Comparison of ENCODE assay signal across 8 cellular contexts in the genomic region with DNA sequence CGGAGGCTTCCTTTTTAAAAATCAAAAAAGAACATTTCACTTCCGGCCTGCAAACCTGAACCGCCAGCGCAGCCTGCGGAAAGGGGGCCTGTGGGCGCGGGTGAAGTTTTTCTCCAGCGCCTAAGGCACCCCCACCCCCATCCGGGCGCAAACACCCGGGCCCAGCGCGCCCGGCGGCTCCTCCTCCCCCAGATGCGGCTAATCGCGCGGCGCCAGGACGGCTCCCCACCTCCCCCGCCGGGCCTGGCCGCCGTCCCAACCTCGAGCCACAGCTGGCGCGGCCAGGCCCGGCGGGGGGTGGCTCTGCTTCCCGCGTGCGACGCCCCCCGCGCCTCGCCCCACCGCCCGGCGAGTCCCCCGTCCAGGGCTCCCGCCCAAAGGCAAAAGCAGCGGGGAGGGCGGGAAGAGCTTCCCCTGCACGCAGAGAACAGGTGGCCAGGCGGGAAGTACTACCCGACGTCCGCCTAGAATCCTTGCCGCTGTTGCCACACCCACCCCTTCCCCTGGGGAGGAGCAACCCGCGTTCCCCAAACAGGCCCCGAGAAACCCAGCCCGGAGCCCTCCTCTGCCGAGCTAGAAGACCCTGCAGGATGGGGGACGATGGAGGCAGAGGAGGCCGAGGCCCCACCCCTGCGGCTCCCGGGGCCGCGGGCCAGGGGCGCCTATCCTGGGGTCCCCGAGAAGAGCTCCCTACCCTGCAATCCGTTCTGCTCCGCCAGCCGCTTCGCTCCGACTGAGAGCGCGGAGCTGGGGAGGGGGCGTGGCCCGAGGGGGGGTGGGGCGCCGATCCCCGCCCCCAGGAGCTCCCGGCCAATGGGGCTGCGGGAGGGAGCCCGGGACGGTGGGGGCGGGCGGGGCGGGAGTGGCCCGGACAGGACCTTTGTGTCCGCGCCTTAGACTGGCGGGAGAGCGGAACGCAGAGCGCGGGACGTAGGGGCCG. TPM values are rescaled to one million over a fixed set of nuclear protein-coding genes. Genes with fewer than 3 reads are reported as not detected.
DNase-seq lines count a peak whose midpoint lies in the region; TF ChIP-seq lines count a peak whose summit lies in the region.

TSS of gene CARHSP1 (minus strand) at position 735 of the 940 bp plus-strand sequence. CDS start 9,678 bp downstream, outside the sequence.

- H3K36me3 Mint-ChIP-seq in nephron progenitor cell (ENCODE audit: low read depth) = no peaks in the 10 kb centered on the region

- peak within 1 kb of the TSS; percentile 93 for H3K4me3 Mint-ChIP-seq in nephron progenitor cell

- TF ChIP-seq CTCF in RWPE1 (conservative IDR thresholded peaks at IDR 0.05; ENCODE audit: low read depth) (no peak), fibroblast of pulmonary artery (IDR thresholded peaks at IDR 0.05; ENCODE audit: low read length, missing control alignments) (no peak), nephron progenitor cell (IDR thresholded peaks at IDR 0.05) (no peak), stomach (IDR thresholded peaks at IDR 0.05) (no peak)

- DNase-seq in EH (ENCODE audit: low read depth) = peak; percentile 91
- peak; percentile 89 for DNase-seq in H4 (ENCODE audit: low spot score)
- DNase-seq in LoVo (ENCODE audit: low spot score) = peak; percentile 88
- DNase-seq in RWPE1 (ENCODE audit: low spot score) = peak; percentile 98
- peak; percentile 78 for DNase-seq in activated T-helper 9 cell treated with anti-CD3 and anti-CD28 coated beads, Interleukin-2, amount 50 U/mL, for 16 hours (ENCODE audit: low read depth)
- peak; percentile 90 for DNase-seq in fibroblast of pulmonary artery (ENCODE audit: low read depth)
- DNase-seq in nephron progenitor cell = peak; percentile 92
- peak; percentile 89 for DNase-seq in stomach

- H3K4me1 Mint-ChIP-seq in nephron progenitor cell = peaks cover 54% of the 10 kb centered on the region

- CTCF ChIA-PET in RWPE1 (lab: Yijun Ruan, JAX) = interaction anchor here (0.7 to 1.6 kb wide), 2 partner anchors 12 to 14 kb away, joined by 3 to 9 read pairs; no protein-coding TSS in a partner anchor

- H3K27ac Mint-ChIP-seq in nephron progenitor cell = peak within 1 kb of the TSS; percentile 58

- H3K4me1 ChIP-seq in stomach = peaks cover 37 to 74% (median 61%) of the 10 kb centered on the region in 4 donors

- no peaks in the 10 kb centered on the region for H3K27me3 ChIP-seq in stomach

- H3K27ac ChIP-seq in RWPE1 = peak within 1 kb of the TSS; percentile 92
- H3K27ac ChIP-seq in stomach = peak within 1 kb of the TSS; percentile 86 to 95 (median 91)

- WGBS in stomach, 5 donors = 0% methylated on average over 14 to 92 of the region's 92 CpGs

- no peaks in the 10 kb centered on the region for H3K9me3 ChIP-seq in stomach

- H3K4me3 ChIP-seq in fibroblast of pulmonary artery (replicated peaks; ENCODE audit: low read depth, low read length) (peak within 1 kb of the TSS; percentile 92), stomach (peak within 1 kb of the TSS; percentile 61 to 76 (median 70))

- POLR2A ChIA-PET in RWPE1 (lab: Yijun Ruan, JAX; ENCODE audit: low non-redundant PET) = interaction anchor here (0.6 to 1.4 kb wide), 6 partner anchors 11 to 189 kb away, joined by 3 to 14 read pairs (median 4); partner anchors contain the start of gene TMEM186

- no peak for TF ChIP-seq POLR2A in stomach (IDR thresholded peaks at IDR 0.05)

- peaks cover 3% of the 10 kb centered on the region for H3K27me3 Mint-ChIP-seq in nephron progenitor cell (ENCODE audit: low read depth, poor library complexity)

- intact Hi-C loops in stomach (cut with DNase I; ENCODE audit: low total_unique reads) = no loop called here

- TF ChIP-seq EP300 in stomach (IDR thresholded peaks at IDR 0.05) = no peak

- H3K9me3 Mint-ChIP-seq in nephron progenitor cell = no peaks in the 10 kb centered on the region

- no peaks in the 10 kb centered on the region for H3K36me3 ChIP-seq in stomach

RNA-seq across cellular contexts. Expression of gene CARHSP1, which starts in this region (rescaled TPM):
- 118 and 119 TPM in 2 replicates for total RNA-seq in H4 (2014; rRNA removed; shearing (Covaris generic))
- 10 to 100 TPM in 4 of 5 donors, 1 to 10 TPM in 1; 2.0 to 78.6 (median 36.4) TPM for total RNA-seq in stomach
- polyA plus RNA-seq in stomach = 100 to 1,000 TPM in 2 of 3 donors, 10 to 100 TPM in 1; 95.5 to 190 (median 149) TPM

Comparison
In these comparisons a context has a peak if more than half of its experiments do, and no peak if none do; other contexts are left out.
1. Peak in every context shown above with its lines: DNase-seq, H3K4me3 ChIP-seq and H3K27ac ChIP-seq.